ENCODE assay signal across 14 cellular contexts in genomic region chr4:183636923-183637322, GRCh38. TPM values are rescaled to one million over a fixed set of nuclear protein-coding genes. Genes with fewer than 3 reads are reported as not detected.
DNase-seq lines count a peak whose midpoint lies in the region; ATAC-seq, FAIRE-seq and TF ChIP-seq lines count a peak whose summit lies in the region.
"Had no signal": no experiment of that assay in that cellular context is flagged by ENCODE, and none has a peak within 500 bp of the region (broad histone marks: within the 10 kb centered on the region; RNA-seq: fewer than 3 reads in every experiment).

No MANE protein-coding gene starts in this region.

- WGBS in pancreas, 2 donors: 6 to 12% methylated on average over 5 of the region's 5 CpGs

- H3K27me3 ChIP-seq in PC-9 (ENCODE audit: insufficient read depth, low read depth): no peaks in the 10 kb centered on the region
- H3K27me3 ChIP-seq in pancreas: no peaks in the 10 kb centered on the region
- H3K27me3 ChIP-seq in CD4-positive, alpha-beta memory T cell (ENCODE audit: insufficient read depth, low read length): no peaks in the 10 kb centered on the region

- CTCF ChIA-PET in PC-9 (lab: Charles Lee): interaction anchor here (0.7 to 1.2 kb wide), 2 partner anchors 10 to 28 kb away, joined by 3 read pairs; no protein-coding TSS in a partner anchor
- CTCF ChIA-PET in CD4-positive, alpha-beta memory T cell (lab: Charles Lee; ENCODE audit: partially characterized antibody): no interaction called here

- H3K27ac ChIP-seq in PC-9: peak overlapping the region; percentile 46
- H3K27ac ChIP-seq in epithelial cell of prostate: peak overlapping the region; percentile 67
- H3K27ac ChIP-seq in pancreas: peak overlapping the region; percentile 31 to 77 (median 57)
- no peak overlapping the region for H3K27ac ChIP-seq in CD4-positive, alpha-beta memory T cell (ENCODE audit: low read depth, low read length)
- H3K27ac ChIP-seq: HL-60 had no signal

- ATAC-seq in pancreas (peak; percentile 75 to 86 (median 84)), GM19035 (IDR thresholded peaks at IDR 0.05; ENCODE audit: unreplicated experiment) (no peak)

- BruUV-seq in PC-9 (replicated peaks; lab: Mats Ljungman, UMichigan): no TSS peak

- no peaks in the 10 kb centered on the region for H3K79me2 ChIP-seq in PC-9 (ENCODE audit: low read depth)

- no peak for FAIRE-seq in pancreas (lab: Jason Lieb, UNC)

- H4K20me1 ChIP-seq in PC-9 (ENCODE audit: insufficient read depth): no peaks in the 10 kb centered on the region

- TF ChIP-seq CTCF in PC-9 (conservative IDR thresholded peaks at IDR 0.05): no peak
- TF ChIP-seq CTCF in pancreas (IDR thresholded peaks at IDR 0.05): no peak

- H3F3A ChIP-seq in PC-9 (ENCODE audit: insufficient read depth, low read depth): 0 out of 2 replicates have a peak, but pooled peaks cover 6% of the 10 kb centered on the region

- H3K4me1 Mint-ChIP-seq in CD4-positive, alpha-beta memory T cell: peaks cover 0 to 11% (median 3%) of the 10 kb centered on the region in 4 donors

- H3K4me3 ChIP-seq in PC-9 (no peak overlapping the region), pancreas (peak overlapping the region in 2 of 4 donors; percentile 21 to 33)
- no peak overlapping the region for H3K4me3 ChIP-seq in CD4-positive, alpha-beta memory T cell (ENCODE audit: low read length in 2 of 2)

- no peaks in the 10 kb centered on the region for H3K9me2 ChIP-seq in PC-9 (ENCODE audit: insufficient read depth)

- H3K36me3 Mint-ChIP-seq in CD4-positive, alpha-beta memory T cell: peaks cover 6 to 13% of the 10 kb centered on the region in 2 donors

- H3K9me3 Mint-ChIP-seq in CD4-positive, alpha-beta memory T cell: no peaks in the 10 kb centered on the region
- H3K9me3 Mint-ChIP-seq: activated naive CD8-positive, alpha-beta T cell treated with anti-CD3 and anti-CD28 coated beads, Interleukin-2, amount 50 U/mL, for 24 hours had no signal

- DNase-seq in Daoy (ENCODE audit: low read depth) (peak; percentile 32), PC-9 (peak; percentile 29 to 43), epithelial cell of prostate (ENCODE audit: low read depth, low spot score) (no peak), pancreas (peak in 2 of 6 donors; percentile 32 to 37), kidney tubule cell (ENCODE audit: low spot score) (no peak)
- no peak for DNase-seq in CD4-positive, alpha-beta memory T cell
- DNase-seq in activated CD4-positive, CD25-positive, alpha-beta regulatory T cell (lab: John Stamatoyannopoulos, UW): no peak
- DNase-seq: activated naive CD8-positive, alpha-beta T cell treated with anti-CD3 and anti-CD28 coated beads, Interleukin-2, amount 50 U/mL, for 24 hours; NCI-H1092 treated with DMSO at 0.1 percent for 48 hours; NK-92 treated with Interleukin-12 subunit alpha and Interleukin-12 subunit beta, amount 100 ng/mL, for 24 hours; nucleus accumbens; stimulated activated CD4-positive, alpha-beta T cell treated with anti-CD3 and anti-CD28 coated beads, Interleukin-2, amount 100 ng/mL, for 48 hours had no signal

- no peak overlapping the region for H3K27ac Mint-ChIP-seq in CD4-positive, alpha-beta memory T cell
- H3K27ac Mint-ChIP-seq: activated naive CD8-positive, alpha-beta T cell treated with anti-CD3 and anti-CD28 coated beads, Interleukin-2, amount 50 U/mL, for 24 hours had no signal

- intact Hi-C loops in PC-9 (cut with micrococcal nuclease; ENCODE audit: unreplicated experiment) (loop anchor here (5.0 kb wide), 1 partner anchor 135 kb away; no protein-coding TSS in a partner anchor), pancreas (cut with DNase I) (no loop called here)
- intact Hi-C loops in CD4-positive, alpha-beta memory T cell (cut with micrococcal nuclease): no loop called here

- POLR2A ChIA-PET in PC-9 (lab: Charles Lee; ENCODE audit: unreplicated experiment): interaction anchor here (0.6 to 0.7 kb wide), 2 partner anchors 200 to 629 kb away, joined by 3 to 14 read pairs; no protein-coding TSS in a partner anchor
- POLR2A ChIA-PET in CD4-positive, alpha-beta memory T cell (lab: Charles Lee; ENCODE audit: partially characterized antibody): no interaction called here

- peak overlapping the region; percentile 58 for H3K4me2 ChIP-seq in PC-9

- H3K36me3 ChIP-seq in PC-9 (ENCODE audit: low read depth) (no peaks in the 10 kb centered on the region), pancreas (no peaks in the 10 kb centered on the region)
- H3K36me3 ChIP-seq in CD4-positive, alpha-beta memory T cell (ENCODE audit: insufficient read depth, low read length): no peaks in the 10 kb centered on the region

- H3K4me1 ChIP-seq in PC-9 (replicated peaks; ENCODE audit: insufficient read depth): peaks cover 16% of the 10 kb centered on the region
- H3K4me1 ChIP-seq in pancreas: peaks cover 0 to 8% (median 6%) of the 10 kb centered on the region in 3 donors
- H3K4me1 ChIP-seq in CD4-positive, alpha-beta memory T cell (ENCODE audit: insufficient read depth, low read length): no peaks in the 10 kb centered on the region

- no peak overlapping the region for H3K4me3 Mint-ChIP-seq in CD4-positive, alpha-beta memory T cell
- H3K4me3 Mint-ChIP-seq: activated naive CD8-positive, alpha-beta T cell treated with anti-CD3 and anti-CD28 coated beads, Interleukin-2, amount 50 U/mL, for 24 hours had no signal

- H3K27me3 Mint-ChIP-seq in CD4-positive, alpha-beta memory T cell: no peaks in the 10 kb centered on the region

- H3K9me3 ChIP-seq in PC-9 (ENCODE audit: insufficient read depth, low read depth) (no peaks in the 10 kb centered on the region), pancreas (no peaks in the 10 kb centered on the region)
- no peaks in the 10 kb centered on the region for H3K9me3 ChIP-seq in CD4-positive, alpha-beta memory T cell (ENCODE audit: control insufficient read depth in 1 of 2, low read length in 2 of 2)

- no peak overlapping the region for H2AFZ ChIP-seq in PC-9

RNA-seq across cellular contexts. Expression of gene RWDD4, which starts 22.1 kb away (rescaled TPM):
- 17.5 and 19.2 TPM in 2 replicates for total RNA-seq in Daoy (2014; rRNA removed; shearing (Covaris generic))
- total RNA-seq in PC-9 (2021): 16.8 and 21.5 TPM in 2 replicates
- total RNA-seq in pancreas: 10 to 100 TPM in 5 of 6 donors, 1 to 10 TPM in 1; 9.1 to 14.0 (median 12.8) TPM
- 10 to 100 TPM in 1 of 2 donors, 1 to 10 TPM in 1; 8.5 to 15.4 TPM for polyA plus RNA-seq in pancreas
- total RNA-seq in CD4-positive, alpha-beta memory T cell: 10 to 100 TPM; 12.0 to 13.8 TPM
- 10 to 100 TPM; 18.0 to 19.8 TPM for polyA plus RNA-seq in CD4-positive, alpha-beta memory T cell

RNA-seq across cellular contexts. Expression of gene TRAPPC11, which starts 22.2 kb away (rescaled TPM):
- total RNA-seq in Daoy (2014; rRNA removed; shearing (Covaris generic)): 19.1 and 24.1 TPM in 2 replicates
- total RNA-seq in PC-9 (2021) (29.0 and 31.7 TPM in 2 replicates), pancreas (10 to 100 TPM; 15.0 to 19.2 (median 16.3) TPM)
- 10 to 100 TPM in 1 of 2 donors, 1 to 10 TPM in 1; 8.6 to 12.1 TPM for polyA plus RNA-seq in pancreas
- 10 to 100 TPM; 42.2 to 51.0 TPM for total RNA-seq in CD4-positive, alpha-beta memory T cell
- polyA plus RNA-seq in CD4-positive, alpha-beta memory T cell: 10 to 100 TPM; 22.7 to 24.2 TPM

Comparison
In these comparisons a context has a peak if more than half of its experiments do, and no peak if none do; other contexts are left out.
1. DNase-seq: peak in Daoy (single experiment) and PC-9 (2 of 2); none in epithelial cell of prostate (single experiment), CD4-positive, alpha-beta memory T cell (0 of 5), activated CD4-positive, CD25-positive, alpha-beta regulatory T cell (0 of 4) and kidney tubule cell (single experiment).